17 cellular contexts compared by ENCODE assay signal in the genomic region with DNA sequence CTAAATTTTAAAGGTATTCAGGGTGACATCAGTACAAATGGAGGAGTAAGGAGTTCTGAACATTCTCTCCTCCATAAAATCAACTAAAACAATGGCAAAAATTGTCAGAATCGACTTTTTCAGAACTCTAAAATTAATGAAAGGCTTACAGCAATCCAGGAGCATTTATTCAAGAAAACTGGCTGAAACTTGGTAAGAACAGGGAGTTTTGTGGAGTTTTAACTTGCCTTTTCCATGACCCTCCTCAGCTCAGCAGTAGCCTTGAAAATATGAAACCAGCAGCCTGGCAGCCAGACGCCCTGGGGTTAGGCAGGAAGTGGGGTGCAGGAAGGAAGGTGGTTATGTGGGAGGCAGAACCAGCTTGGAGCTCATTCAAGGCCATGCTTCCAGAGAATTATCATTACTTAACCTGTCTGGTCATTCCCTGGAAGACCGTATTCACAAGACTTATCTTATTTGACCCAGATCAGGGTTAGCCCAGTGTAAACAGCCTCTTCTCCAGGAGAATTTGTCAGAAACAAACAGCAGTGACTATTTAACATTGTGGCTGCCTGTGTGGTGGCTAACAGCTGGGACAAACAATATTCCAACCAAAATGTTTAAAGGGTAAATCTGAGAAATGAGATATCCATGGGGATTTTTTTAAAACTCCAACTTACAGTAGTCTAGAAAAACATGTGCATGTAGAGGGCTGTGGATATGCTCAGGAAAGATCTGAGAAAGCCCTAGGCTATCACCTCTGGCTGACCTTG.
"Had no signal": no experiment of that assay in that cellular context is flagged by ENCODE, and none has a peak within 500 bp of the region (broad histone marks: within the 10 kb centered on the region; RNA-seq: fewer than 3 reads in every experiment).

No MANE protein-coding gene starts in this region.

- H3K27ac ChIP-seq: colonic mucosa, esophagus muscularis mucosa, right atrium auricular region, skin epidermis, suprapubic skin had no signal

- H3K4me3 ChIP-seq: colonic mucosa, esophagus muscularis mucosa, right atrium auricular region, skin epidermis, suprapubic skin had no signal

- FAIRE-seq: endometrium had no signal

- H3K9me3 ChIP-seq: colonic mucosa, suprapubic skin had no signal

- ATAC-seq: activated CD8-positive, alpha-beta T cell treated with anti-CD3 and anti-CD28 coated beads, Interleukin-2, amount 10 ng/mL, durations not matched to agents 7 days and 5 days had no signal

- DNase-seq: activated CD4-positive, alpha-beta T cell treated with anti-CD3 and anti-CD28 coated beads, Interleukin-2, amount 10 ng/mL, durations not matched to agents 24 days and 14 days; activated CD4-positive, CD25-positive, alpha-beta regulatory T cell; activated CD8-positive, alpha-beta memory T cell treated with anti-CD3 and anti-CD28 coated beads, Interleukin-2, amount 50 U/mL, for 4 hours; activated CD8-positive, alpha-beta T cell treated with anti-CD3 and anti-CD28 coated beads, Interleukin-2, amount 10 ng/mL, durations not matched to agents 7 days and 5 days; activated effector memory CD4-positive, alpha-beta T cell treated with anti-CD3 and anti-CD28 coated beads, Interleukin-2, amount 50 U/mL, for 16 hours; activated T-cell treated with anti-CD3 and anti-CD28 coated beads, Interleukin-2, amount 50 U/mL, for 48 hours; amniotic stem cell; caudate nucleus; colonic mucosa; hypothalamus; mesendoderm; nucleus accumbens had no signal

- H3K36me3 ChIP-seq: colonic mucosa, esophagus muscularis mucosa, right atrium auricular region, suprapubic skin had no signal

- H3K27me3 ChIP-seq: colonic mucosa, right atrium auricular region, suprapubic skin had no signal

- H3K4me1 ChIP-seq: colonic mucosa, esophagus muscularis mucosa, right atrium auricular region had no signal
